In the genomic region with DNA sequence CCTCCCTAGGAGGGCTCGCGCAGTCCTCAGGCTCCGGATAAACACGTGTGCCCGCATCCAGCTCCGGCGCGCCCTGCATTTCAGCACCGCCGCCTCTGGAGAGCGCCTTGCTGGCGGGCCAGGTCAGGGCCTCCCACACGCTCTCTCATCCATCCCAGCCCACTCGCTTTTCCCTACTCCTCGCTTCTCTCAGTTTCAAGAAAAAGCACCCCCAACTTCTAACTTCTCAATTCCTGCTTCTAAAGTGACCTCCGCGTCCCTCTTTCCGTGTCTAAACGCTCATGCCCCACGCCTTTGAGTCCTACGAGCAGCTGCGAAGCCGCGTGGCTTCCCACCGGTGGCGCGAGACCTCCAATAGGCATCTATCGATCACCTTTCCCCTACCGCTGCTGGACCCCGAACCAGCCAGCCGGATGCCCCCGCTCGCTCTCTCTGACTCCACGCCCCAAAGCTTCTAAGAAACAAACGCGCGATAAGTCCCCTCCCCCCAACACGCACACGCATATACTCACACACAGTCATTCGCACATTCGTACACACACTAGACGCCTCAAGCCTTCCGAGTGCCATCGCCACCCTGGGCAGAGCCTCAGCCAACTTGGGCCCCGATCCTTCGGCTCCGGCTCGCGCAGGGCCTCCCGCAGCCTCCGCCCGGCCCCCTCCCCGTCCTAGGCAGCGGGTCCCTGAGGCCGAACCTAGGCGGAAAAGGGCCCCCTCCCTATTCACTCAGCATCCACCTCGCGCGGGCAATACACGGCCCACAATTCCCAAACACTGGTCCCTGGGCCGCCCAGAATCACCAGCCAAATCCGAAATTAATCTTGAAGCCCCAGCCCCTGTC, we compare ENCODE assay signal across 8 cellular contexts. TPM values are rescaled to one million over a fixed set of nuclear protein-coding genes. Genes with fewer than 3 reads are reported as not detected.
DNase-seq lines count a peak whose midpoint lies in the region; ATAC-seq and TF ChIP-seq lines count a peak whose summit lies in the region.

No MANE protein-coding gene starts in this region.

- WGBS in esophagus squamous epithelium, 2 donors: 6 to 12% methylated on average over 51 to 58 of the region's 62 CpGs

- H3K27ac ChIP-seq in esophagus squamous epithelium: no peak overlapping the region

- peak; percentile 73 for DNase-seq in D341Med (ENCODE audit: low spot score)
- DNase-seq in NCI-H187 (lab: John Stamatoyannopoulos, UW): peak; percentile 67 to 79
- DNase-seq in activated T-cell treated with anti-CD3 and anti-CD28 coated beads for 48 hours (ENCODE audit: low read depth): peak; percentile 37
- no peak for DNase-seq in esophagus squamous epithelium (lab: John Stamatoyannopoulos, UW)
- peak in 2 of 3 donors; percentile 61 to 69 for DNase-seq in mucosa of descending colon

- peak; percentile 73 for ATAC-seq in mucosa of descending colon
- ATAC-seq in GM18517 (IDR thresholded peaks at IDR 0.05; ENCODE audit: unreplicated experiment): no peak
- no peak for ATAC-seq in HG02623 (IDR thresholded peaks at IDR 0.05; ENCODE audit: unreplicated experiment)

- peak overlapping the region in 3 of 4 donors; percentile 8 to 55 (median 36) for H3K4me3 ChIP-seq in esophagus squamous epithelium
- H3K4me3 ChIP-seq in mucosa of descending colon: no peak overlapping the region

- H3K4me3 Mint-ChIP-seq in stimulated activated naive CD8-positive, alpha-beta T cell treated with anti-CD3 and anti-CD28 coated beads, Interleukin-15, Interleukin-2, amounts not matched to agents 100 ng/mL and 50 ng/mL, for 24 hours: peak overlapping the region; percentile 65

- intact Hi-C loops in esophagus squamous epithelium (cut with DNase I): no loop called here
- intact Hi-C loops in mucosa of descending colon (cut with DNase I, micrococcal nuclease): no loop called here

- H3K27ac Mint-ChIP-seq in stimulated activated naive CD8-positive, alpha-beta T cell treated with anti-CD3 and anti-CD28 coated beads, Interleukin-15, Interleukin-2, amounts not matched to agents 100 ng/mL and 50 ng/mL, for 24 hours: no peak overlapping the region

- H3K9me3 ChIP-seq in esophagus squamous epithelium: no peaks in the 10 kb centered on the region
- no peaks in the 10 kb centered on the region for H3K9me3 ChIP-seq in mucosa of descending colon

- no peak for TF ChIP-seq POLR2A in esophagus squamous epithelium (IDR thresholded peaks at IDR 0.05)

- H3K4me1 Mint-ChIP-seq in stimulated activated naive CD8-positive, alpha-beta T cell treated with anti-CD3 and anti-CD28 coated beads, Interleukin-15, Interleukin-2, amounts not matched to agents 100 ng/mL and 50 ng/mL, for 24 hours (ENCODE audit: low read depth): peaks cover 27% of the 10 kb centered on the region

- H3K4me1 ChIP-seq in esophagus squamous epithelium: peaks cover 4 to 23% (median 14%) of the 10 kb centered on the region in 3 donors
- H3K4me1 ChIP-seq in mucosa of descending colon (ENCODE audit: low read depth): peaks cover 6% of the 10 kb centered on the region

- no peaks in the 10 kb centered on the region for H3K36me3 Mint-ChIP-seq in stimulated activated naive CD8-positive, alpha-beta T cell treated with anti-CD3 and anti-CD28 coated beads, Interleukin-15, Interleukin-2, amounts not matched to agents 100 ng/mL and 50 ng/mL, for 24 hours (ENCODE audit: low read depth)

- H3K36me3 ChIP-seq in esophagus squamous epithelium (no peaks in the 10 kb centered on the region), mucosa of descending colon (ENCODE audit: low read depth) (no peaks in the 10 kb centered on the region)

- H3K27me3 Mint-ChIP-seq in stimulated activated naive CD8-positive, alpha-beta T cell treated with anti-CD3 and anti-CD28 coated beads, Interleukin-15, Interleukin-2, amounts not matched to agents 100 ng/mL and 50 ng/mL, for 24 hours: peaks cover 71% of the 10 kb centered on the region

- H3K27me3 ChIP-seq in esophagus squamous epithelium: peaks cover 9 to 79% (median 15%) of the 10 kb centered on the region in 4 donors

- TF ChIP-seq CTCF in esophagus squamous epithelium (IDR thresholded peaks at IDR 0.05) (no peak), mucosa of descending colon (IDR thresholded peaks at IDR 0.05) (no peak)

- no peaks in the 10 kb centered on the region for H3K9me3 Mint-ChIP-seq in stimulated activated naive CD8-positive, alpha-beta T cell treated with anti-CD3 and anti-CD28 coated beads, Interleukin-15, Interleukin-2, amounts not matched to agents 100 ng/mL and 50 ng/mL, for 24 hours

RNA-seq across cellular contexts. Expression of a gene that starts 1.1 kb away (rescaled TPM):
- total RNA-seq in esophagus squamous epithelium: 1 to 10 TPM in 1 of 4 donors, under 1 TPM in 2, not detected in 1; 0.18 to 1.1 (median 0.26) TPM
- total RNA-seq in mucosa of descending colon: 1 to 10 TPM in 1 of 3 donors, under 1 TPM in 2; 0.29 to 3.6 (median 0.87) TPM

RNA-seq across cellular contexts. Expression of a gene that starts 55.2 kb away (rescaled TPM):
- total RNA-seq in esophagus squamous epithelium: 10 to 100 TPM; 15.8 to 46.5 (median 35.3) TPM
- total RNA-seq in mucosa of descending colon: 10 to 100 TPM; 62.7 to 69.9 (median 66.4) TPM
